ENCODE assay signal across 8 cellular contexts in the genomic region with DNA sequence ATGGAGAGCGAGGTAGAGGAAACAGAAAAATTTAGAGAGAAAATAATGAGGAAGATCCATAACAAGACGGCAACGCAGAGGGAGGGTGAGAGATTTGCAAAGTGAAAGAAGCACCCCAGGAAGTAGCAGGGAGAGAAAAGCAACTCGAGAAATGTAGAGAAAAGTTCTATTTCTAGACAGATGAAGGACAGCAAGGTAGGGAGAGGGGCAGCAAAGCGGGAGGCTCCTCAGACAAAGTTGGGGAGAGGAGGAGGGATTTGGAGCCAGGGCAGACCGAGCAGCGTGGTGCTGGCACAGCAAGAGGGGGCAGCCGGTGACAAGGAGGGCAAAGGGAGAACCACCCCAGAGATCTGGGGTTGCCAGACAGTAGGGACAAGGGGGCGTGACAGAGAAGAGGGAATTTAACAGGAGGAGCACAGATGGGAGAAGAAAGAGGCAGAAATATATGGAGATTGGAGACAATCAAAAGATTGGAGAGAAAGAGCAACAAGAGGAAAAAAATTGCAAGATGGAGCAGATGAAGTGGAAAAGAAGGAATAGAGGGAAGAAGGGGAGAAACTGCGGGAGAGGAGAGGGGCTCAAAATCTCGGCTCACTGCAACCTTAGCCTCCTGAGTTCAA. TPM values are rescaled to one million over a fixed set of nuclear protein-coding genes. Genes with fewer than 3 reads are reported as not detected.
A peak's percentile ranks its signal among the peaks of the same experiment; 100 is the strongest.
DNase-seq lines count a peak whose midpoint lies in the region; ATAC-seq, FAIRE-seq and TF ChIP-seq lines count a peak whose summit lies in the region.

No MANE protein-coding gene starts in this region.

- POLR2A ChIA-PET in H1 (lab: Charles Lee; ENCODE audit: partially characterized antibody), result no interaction called here

- peak overlapping the region; percentile 99 for H3K4me3 ChIP-seq in BLaER1
- H3K4me3 ChIP-seq in SK-N-MC, result peak overlapping the region; percentile 99
- peak overlapping the region; percentile 89 to 100 (median 98) for H3K4me3 ChIP-seq in H1 (ENCODE audit: extremely low read depth in 1 of 4, insufficient read depth in 2 of 4, low read depth in 3 of 4, low read length in 4 of 4)

- H3K27me3 ChIP-seq in BLaER1 (no peaks in the 10 kb centered on the region), H1 (replicated peaks in 1 of 4; ENCODE audit: control insufficient read depth in 3 of 4, extremely low read depth in 1 of 4, insufficient read depth in 3 of 4, low read length in 3 of 4) (no peaks in the 10 kb centered on the region)

- FAIRE-seq in H1 (lab: Jason Lieb, UNC), result no peak

- no peak overlapping the region for H2AFZ ChIP-seq in H1 (ENCODE audit: low read length)

- H3K36me3 ChIP-seq in BLaER1 (peaks cover 47% of the 10 kb centered on the region), SK-N-MC (ENCODE audit: insufficient read depth, low read length) (peaks cover 41% of the 10 kb centered on the region), H1 (ENCODE audit: control insufficient read depth in 2 of 4, insufficient read depth in 4 of 4, low read length in 3 of 4) (peaks cover 0 to 27% (median 5%) of the 10 kb centered on the region in 4 experiments; a peak in 5 of 8 replicates)

- peaks cover 16% of the 10 kb centered on the region for H3K79me1 ChIP-seq in H1 (ENCODE audit: low read depth, low read length)

- H3K23ac ChIP-seq in H1 (ENCODE audit: insufficient read length), result no peak overlapping the region

- DNase-seq in SK-N-MC (ENCODE audit: low read depth, low spot score) (no peak), H1 (ENCODE audit: low read depth in 1 of 2, low spot score in 2 of 2) (peak in 1 of 2 experiments; percentile 47), myocyte (ENCODE audit: low read depth) (peak; percentile 34), cerebellum (ENCODE audit: low spot score) (no peak), inferior parietal cortex (ENCODE audit: extremely low spot score) (no peak)

- peak overlapping the region; percentile 98 for H2BK5ac ChIP-seq in H1 (ENCODE audit: low read depth, low read length)

- ATAC-seq in GM21576 (IDR thresholded peaks at IDR 0.05; ENCODE audit: unreplicated experiment), result peak; percentile 7
- no peak for ATAC-seq in GM21515 (IDR thresholded peaks at IDR 0.05; ENCODE audit: unreplicated experiment)

- H3K27ac ChIP-seq in BLaER1, result peak overlapping the region; percentile 100
- peak overlapping the region; percentile 97 for H3K27ac ChIP-seq in SK-N-MC
- H3K27ac ChIP-seq in H1 (ENCODE audit: low read depth, low read length), result peak overlapping the region; percentile 93; the same call in 1 of the 2 replicates

- H3K4me2 ChIP-seq in BLaER1, result peak overlapping the region; percentile 92
- H3K4me2 ChIP-seq in H1 (ENCODE audit: insufficient read depth in 1 of 2, low read depth in 2 of 2, low read length in 2 of 2), result peak overlapping the region; percentile 81 to 99

- H4K5ac ChIP-seq in H1 (ENCODE audit: insufficient read length, low read depth, low read length), result no peak overlapping the region

- H4K8ac ChIP-seq in H1 (ENCODE audit: extremely low read depth, insufficient read depth, low read length), result no peak overlapping the region

- WGBS in H1 (ENCODE audit: extremely low coverage in 1 of 2, insufficient coverage in 1 of 2, insufficient read length in 1 of 2, insufficient replicate concordance in 2 of 2, low coverage in 1 of 2, low lambda C conversion rate in 2 of 2, missing lambda C conversion rate in 1 of 2), 2 experiments, result 30% methylated on average over 11 of the region's 11 CpGs; no CpG with 5 or more reads in 1 of the 2 experiments

- no peak overlapping the region for H2BK120ac ChIP-seq in H1 (replicated peaks; ENCODE audit: low read depth, low read length)

- H3K14ac ChIP-seq in H1 (ENCODE audit: insufficient read length), result no peak overlapping the region

- TF ChIP-seq EP300 in H1 (IDR thresholded peaks at IDR 0.05; ENCODE audit: borderline replicate concordance in 1 of 2, low read depth in 2 of 2, low read length in 2 of 2), result no peak

- TF ChIP-seq RAD21 in H1 (IDR thresholded peaks at IDR 0.05 in 1 of 2, conservative IDR thresholded peaks at IDR 0.05 in 1 of 2; ENCODE audit: low read depth in 2 of 2, low read length in 2 of 2), result no peak

- no peak overlapping the region for H2BK15ac ChIP-seq in H1 (ENCODE audit: low read length)

- H3K56ac ChIP-seq in H1 (replicated peaks; ENCODE audit: insufficient read length, low read depth, low read length), result peak overlapping the region; percentile 89

- no peak overlapping the region for H2BK12ac ChIP-seq in H1 (ENCODE audit: low read depth, low read length)

- peaks cover 27 to 58% of the 10 kb centered on the region in 2 experiments for H3K79me2 ChIP-seq in H1 (ENCODE audit: control insufficient read depth in 1 of 2, insufficient read depth in 2 of 2, low read length in 2 of 2)

- H3K4me1 ChIP-seq in BLaER1, result peaks cover 17% of the 10 kb centered on the region
- no peaks in the 10 kb centered on the region; a peak in 3 of 7 replicates for H3K4me1 ChIP-seq in H1 (replicated peaks in 1 of 4; ENCODE audit: control insufficient read depth in 3 of 4, insufficient read depth in 4 of 4, low read length in 3 of 4)

- H3K9ac ChIP-seq in BLaER1 (peak overlapping the region; percentile 100), SK-N-MC (ENCODE audit: insufficient read length) (peak overlapping the region; percentile 100), H1 (replicated peaks in 1 of 4; ENCODE audit: extremely low read depth in 1 of 4, low read depth in 3 of 4, low read length in 3 of 4) (peak overlapping the region; percentile 96 to 100 (median 98))

- H2BK20ac ChIP-seq in H1 (ENCODE audit: low read length), result no peak overlapping the region

- H4K91ac ChIP-seq in H1 (replicated peaks; ENCODE audit: insufficient read length, low read length), result no peak overlapping the region

- H3K9me3 ChIP-seq in BLaER1, result peaks cover 56% of the 10 kb centered on the region
- peaks cover 5% of the 10 kb centered on the region for H3K9me3 ChIP-seq in SK-N-MC (ENCODE audit: low read depth, low read length)
- no peaks in the 10 kb centered on the region for H3K9me3 ChIP-seq in H1 (ENCODE audit: insufficient read depth in 2 of 2, low read depth in 1 of 2, low read length in 1 of 2)

- H4K20me1 ChIP-seq in BLaER1, result peaks cover 8% of the 10 kb centered on the region; the same call in 1 of the 2 replicates
- peaks cover 2 to 11% of the 10 kb centered on the region in 2 experiments for H4K20me1 ChIP-seq in H1 (replicated peaks in 1 of 2; ENCODE audit: control insufficient read depth in 1 of 2, insufficient read depth in 2 of 2, low read length in 2 of 2)

- TF ChIP-seq CTCF in H1 (IDR thresholded peaks at IDR 0.05; ENCODE audit: control extremely low read depth in 1 of 3, insufficient read depth in 1 of 3, low read depth in 1 of 3, low read length in 3 of 3), result no peak

- peak overlapping the region; percentile 20; the same call in 1 of the 2 replicates for H2AK5ac ChIP-seq in H1 (ENCODE audit: low read depth, low read length)

- CTCF ChIA-PET in H1 (lab: Charles Lee; ENCODE audit: partially characterized antibody), result no interaction called here

- H3K4ac ChIP-seq in H1 (replicated peaks; ENCODE audit: insufficient read length, low read depth, low read length), result peak overlapping the region; percentile 87

- no peak; a peak in 1 of 3 replicates for TF ChIP-seq POLR2A in H1 (IDR thresholded peaks at IDR 0.05; ENCODE audit: control extremely low read depth in 1 of 2, low read depth in 2 of 2, low read length in 2 of 2)

- H3K23me2 ChIP-seq in H1 (ENCODE audit: low read depth, low read length), result peaks cover 5% of the 10 kb centered on the region

- H3K18ac ChIP-seq in H1 (ENCODE audit: extremely low read depth, low read length), result peak overlapping the region; percentile 87

TF ChIP-seq in H1, 55 proteins besides CTCF, POLR2A, EP300 and RAD21:
- TF ChIP-seq, protein P1, sequence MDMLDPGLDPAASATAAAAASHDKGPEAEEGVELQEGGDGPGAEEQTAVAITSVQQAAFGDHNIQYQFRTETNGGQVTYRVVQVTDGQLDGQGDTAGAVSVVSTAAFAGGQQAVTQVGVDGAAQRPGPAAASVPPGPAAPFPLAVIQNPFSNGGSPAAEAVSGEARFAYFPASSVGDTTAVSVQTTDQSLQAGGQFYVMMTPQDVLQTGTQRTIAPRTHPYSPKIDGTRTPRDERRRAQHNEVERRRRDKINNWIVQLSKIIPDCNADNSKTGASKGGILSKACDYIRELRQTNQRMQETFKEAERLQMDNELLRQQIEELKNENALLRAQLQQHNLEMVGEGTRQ (IDR thresholded peaks at IDR 0.05; ENCODE audit: low read length), result no peak
- TF ChIP-seq ZNF274 (IDR thresholded peaks at IDR 0.05; ENCODE audit: borderline replicate concordance, extremely low read depth, low read length), result no peak
- TF ChIP-seq SAP30 (IDR thresholded peaks at IDR 0.05; ENCODE audit: insufficient read depth, insufficient replicate concordance, low read length), result peak; percentile 34
- no peak for TF ChIP-seq MAX (IDR thresholded peaks at IDR 0.05)

RNA-seq across cellular contexts. Expression of gene ZNF766, which starts 1.0 kb away (rescaled TPM):
- 31.9 and 34.6 TPM in 2 replicates for total RNA-seq in H1 (2021; fragmentation: NEBNext Ultra II Directional; extraction: Animal tissue kit (Norgen Biotek cat#: 25700))
- 4.5 and 8.3 TPM in 2 replicates for polyA plus RNA-seq in H1 (2011; rRNA removed)
- polyA plus RNA-seq in H1 (2011; cell fraction: cytosol; rRNA removed), result 12.2 TPM
- 5.2 TPM for polyA plus RNA-seq in H1 (2011; cell fraction: nucleus; rRNA removed)
- 20.2 to 45.4 TPM (median 22.6 TPM) in 4 replicates for polyA plus RNA-seq in H1 (2012, experiment 1 of 2)
- 1.3 TPM for polyA plus RNA-seq in H1 (2012, experiment 2 of 2)
- 22.4 TPM for polyA plus RNA-seq in H1 (2013, experiment 1 of 2)
- polyA plus RNA-seq in H1 (2013, experiment 2 of 2), result 22.3 TPM
- polyA minus RNA-seq in H1 (2011; rRNA and poly(A)+ RNA removed), result 21.4 and 33.2 TPM in 2 replicates
- 21.5 TPM for polyA minus RNA-seq in H1 (2011; cell fraction: cytosol; rRNA and poly(A)+ RNA removed)
- polyA minus RNA-seq in H1 (2011; cell fraction: nucleus; rRNA and poly(A)+ RNA removed), result 35.4 TPM
- total RNA-seq in myocyte, result 12.1 and 12.7 TPM in 2 replicates
- 5.1 TPM for polyA plus RNA-seq in myocyte (2012)
- 15.8 TPM for total RNA-seq in cerebellum

RNA-seq across cellular contexts. Expression of gene ZNF480, which starts 26.6 kb away (rescaled TPM):
- total RNA-seq in H1 (2021; fragmentation: NEBNext Ultra II Directional; extraction: Animal tissue kit (Norgen Biotek cat#: 25700)), result 27.5 and 32.9 TPM in 2 replicates
- polyA plus RNA-seq in H1 (2011; rRNA removed), result 1.2 and 3.4 TPM in 2 replicates
- polyA plus RNA-seq in H1 (2011; cell fraction: cytosol; rRNA removed), result 9.1 TPM
- polyA plus RNA-seq in H1 (2011; cell fraction: nucleus; rRNA removed), result 4.2 TPM
- polyA plus RNA-seq in H1 (2012, experiment 1 of 2), result 14.1 to 20.5 TPM (median 15.6 TPM) in 4 replicates
- 0.46 TPM for polyA plus RNA-seq in H1 (2012, experiment 2 of 2)
- 22.4 TPM for polyA plus RNA-seq in H1 (2013, experiment 1 of 2)
- polyA plus RNA-seq in H1 (2013, experiment 2 of 2), result 19.3 TPM
- polyA minus RNA-seq in H1 (2011; rRNA and poly(A)+ RNA removed), result 20.7 and 41.2 TPM in 2 replicates
- 10.9 TPM for polyA minus RNA-seq in H1 (2011; cell fraction: cytosol; rRNA and poly(A)+ RNA removed)
- polyA minus RNA-seq in H1 (2011; cell fraction: nucleus; rRNA and poly(A)+ RNA removed), result 79.1 TPM
- total RNA-seq in myocyte, result 6.6 and 8.3 TPM in 2 replicates
- 8.3 TPM for polyA plus RNA-seq in myocyte (2012)
- 11.1 TPM for total RNA-seq in cerebellum
